8 cellular contexts compared by ENCODE assay signal in genomic region chr1:77948841-77949424, GRCh38. TPM values are rescaled to one million over a fixed set of nuclear protein-coding genes. Genes with fewer than 3 reads are reported as not detected.
DNase-seq lines count a peak whose midpoint lies in the region; ATAC-seq and TF ChIP-seq lines count a peak whose summit lies in the region.

No MANE protein-coding gene starts in this region.

- H3K4me1 Mint-ChIP-seq in activated CD4-positive, alpha-beta T cell treated with anti-CD3 and anti-CD28 coated beads, Interleukin-2, amount 10 ng/mL, durations not matched to agents 7 days and 5 days: peaks cover 26% of the 10 kb centered on the region
- H3K4me1 Mint-ChIP-seq in endothelial cell (ENCODE audit: unreplicated experiment): peaks cover 8% of the 10 kb centered on the region

- TF ChIP-seq CTCF in endothelial cell (IDR thresholded peaks at IDR 0.05; ENCODE audit: unreplicated experiment): no peak

- DNase-seq in activated CD4-positive, alpha-beta T cell treated with anti-CD3 and anti-CD28 coated beads, Interleukin-2, amount 10 ng/mL, durations not matched to agents 7 days and 5 days: no peak
- no peak for DNase-seq in activated CD4-positive, alpha-beta T cell treated with anti-CD3 and anti-CD28 coated beads, Interleukin-2, amount 50 U/mL, for 4 hours
- DNase-seq in M059J (ENCODE audit: low read depth) (peak; percentile 38), endothelial cell (ENCODE audit: low spot score) (peak; percentile 35), renal cortical epithelial cell (ENCODE audit: low read depth) (peak; percentile 27), NOMO-1 treated with dmso at 0.1 percent for 144 hours (lab: John Stamatoyannopoulos, UW; ENCODE audit: unreplicated experiment) (no peak)

- H3K27ac Mint-ChIP-seq in activated CD4-positive, alpha-beta T cell treated with anti-CD3 and anti-CD28 coated beads, Interleukin-2, amount 10 ng/mL, durations not matched to agents 7 days and 5 days: peak overlapping the region; percentile 41
- no peak overlapping the region for H3K27ac Mint-ChIP-seq in endothelial cell (ENCODE audit: unreplicated experiment)

- H3K4me3 Mint-ChIP-seq in activated CD4-positive, alpha-beta T cell treated with anti-CD3 and anti-CD28 coated beads, Interleukin-2, amount 10 ng/mL, durations not matched to agents 7 days and 5 days: no peak overlapping the region
- no peak overlapping the region for H3K4me3 Mint-ChIP-seq in endothelial cell (ENCODE audit: unreplicated experiment)

- POLR2A ChIA-PET in activated CD4-positive, alpha-beta T cell treated with anti-CD3 and anti-CD28 coated beads, Interleukin-2, amount 10 ng/mL, durations not matched to agents 7 days and 5 days (lab: Charles Lee): no interaction called here

- H3K36me3 Mint-ChIP-seq in activated CD4-positive, alpha-beta T cell treated with anti-CD3 and anti-CD28 coated beads, Interleukin-2, amount 10 ng/mL, durations not matched to agents 7 days and 5 days (ENCODE audit: low read depth): peaks cover 60% of the 10 kb centered on the region
- H3K36me3 Mint-ChIP-seq in endothelial cell (ENCODE audit: low read depth, unreplicated experiment): peaks cover 3% of the 10 kb centered on the region

- no peaks in the 10 kb centered on the region for H3K27me3 Mint-ChIP-seq in activated CD4-positive, alpha-beta T cell treated with anti-CD3 and anti-CD28 coated beads, Interleukin-2, amount 10 ng/mL, durations not matched to agents 7 days and 5 days
- no peaks in the 10 kb centered on the region for H3K27me3 Mint-ChIP-seq in endothelial cell (ENCODE audit: unreplicated experiment)

- ATAC-seq in HG03045 (IDR thresholded peaks at IDR 0.05; ENCODE audit: unreplicated experiment) (no peak), HG03159 (IDR thresholded peaks at IDR 0.05; ENCODE audit: unreplicated experiment) (no peak)

- CTCF ChIA-PET in activated CD4-positive, alpha-beta T cell treated with anti-CD3 and anti-CD28 coated beads, Interleukin-2, amount 10 ng/mL, durations not matched to agents 7 days and 5 days (lab: Charles Lee): no interaction called here

- no peaks in the 10 kb centered on the region for H3K9me3 Mint-ChIP-seq in activated CD4-positive, alpha-beta T cell treated with anti-CD3 and anti-CD28 coated beads, Interleukin-2, amount 10 ng/mL, durations not matched to agents 7 days and 5 days
- no peaks in the 10 kb centered on the region for H3K9me3 Mint-ChIP-seq in endothelial cell (ENCODE audit: unreplicated experiment)

RNA-seq across cellular contexts. Expression of gene FUBP1, which starts 29.9 kb away (rescaled TPM):
- 100 to 1,000 TPM; 193 to 217 TPM for total RNA-seq in activated CD4-positive, alpha-beta T cell treated with anti-CD3 and anti-CD28 coated beads, Interleukin-2, amount 10 ng/mL, durations not matched to agents 7 days and 5 days
- total RNA-seq in M059J (2014; rRNA removed; shearing (Covaris generic)): 77.7 and 101 TPM in 2 replicates
- 148 TPM for total RNA-seq in endothelial cell (ENCODE audit: unreplicated experiment)
- 106 and 154 TPM in 2 replicates for total RNA-seq in renal cortical epithelial cell

RNA-seq across cellular contexts. Expression of gene DNAJB4, which starts 55.8 kb away (rescaled TPM):
- total RNA-seq in activated CD4-positive, alpha-beta T cell treated with anti-CD3 and anti-CD28 coated beads, Interleukin-2, amount 10 ng/mL, durations not matched to agents 7 days and 5 days: 10 to 100 TPM; 11.5 to 13.2 TPM
- 72.1 and 75.9 TPM in 2 replicates for total RNA-seq in M059J (2014; rRNA removed; shearing (Covaris generic))
- total RNA-seq in endothelial cell (ENCODE audit: unreplicated experiment): 22.1 TPM
- 8.0 and 43.4 TPM in 2 replicates for total RNA-seq in renal cortical epithelial cell

Comparison
In these comparisons a context has a peak if more than half of its experiments do, and no peak if none do; other contexts are left out.
1. DNase-seq: peak in M059J (single experiment), endothelial cell (single experiment) and renal cortical epithelial cell (single experiment); none in activated CD4-positive, alpha-beta T cell treated with anti-CD3 and anti-CD28 coated beads, Interleukin-2, amount 10 ng/mL, durations not matched to agents 7 days and 5 days (single experiment), activated CD4-positive, alpha-beta T cell treated with anti-CD3 and anti-CD28 coated beads, Interleukin-2, amount 50 U/mL, for 4 hours (0 of 2) and NOMO-1 treated with dmso at 0.1 percent for 144 hours (single experiment).